8 cellular contexts compared by ENCODE assay signal in the genomic region with DNA sequence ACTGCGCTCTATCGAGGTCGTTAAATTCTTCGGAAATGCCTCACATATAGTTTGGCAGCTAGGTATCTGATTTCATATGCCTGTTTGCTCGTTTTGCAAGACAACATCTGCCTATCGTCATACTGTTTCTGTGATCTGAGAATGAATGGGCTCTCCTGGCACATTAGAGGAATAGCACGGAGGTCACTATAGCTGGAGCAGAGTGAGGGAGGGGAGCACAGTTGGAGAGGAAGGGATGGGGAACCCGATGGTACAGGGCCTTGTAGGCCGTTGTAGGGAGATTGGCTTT. TPM values are rescaled to one million over a fixed set of nuclear protein-coding genes. Genes with fewer than 3 reads are reported as not detected.
DNase-seq lines count a peak whose midpoint lies in the region; ATAC-seq lines count a peak whose summit lies in the region.

No MANE protein-coding gene starts in this region.

- no peaks in the 10 kb centered on the region for H3K27me3 ChIP-seq in iPS-20b (ENCODE audit: insufficient read depth, low read length)
- peaks cover 0 to 11% (median 5%) of the 10 kb centered on the region in 5 donors for H3K27me3 ChIP-seq in subcutaneous abdominal adipose tissue (ENCODE audit: control insufficient read depth in 5 of 5, insufficient read depth in 4 of 5, low read length in 5 of 5)

- DNase-seq in T-helper 1 cell: no peak
- no peak for DNase-seq in activated naive CD4-positive, alpha-beta T cell treated with anti-CD3 and anti-CD28 coated beads, Interleukin-2, amount 50 U/mL, for 72 hours (ENCODE audit: low spot score in 2 of 2)
- no peak for DNase-seq in AG08396 (ENCODE audit: low spot score)
- DNase-seq in NCI-H2171 (lab: John Stamatoyannopoulos, UW): no peak

- H3K27me3 Mint-ChIP-seq in T-helper 1 cell treated with Interleukin-12 subunit alpha and Interleukin-12 subunit beta and Interleukin-4 antibody, amounts not matched to agents 30 μg/mL and 1 μg/mL, for 36 hours (ENCODE audit: low read depth): no peaks in the 10 kb centered on the region

- no peaks in the 10 kb centered on the region for H3K9me3 ChIP-seq in iPS-20b (ENCODE audit: insufficient read depth, low read depth, low read length)
- H3K9me3 ChIP-seq in subcutaneous abdominal adipose tissue (ENCODE audit: control insufficient read depth in 5 of 5, low read length in 5 of 5): no peaks in the 10 kb centered on the region

- H3K27ac ChIP-seq in iPS-20b (ENCODE audit: low read length) (no peak overlapping the region), subcutaneous abdominal adipose tissue (ENCODE audit: low read depth, low read length) (peak overlapping the region; percentile 85)

- H3K36me3 ChIP-seq in iPS-20b (ENCODE audit: insufficient read depth, low read depth, low read length): peaks cover 15% of the 10 kb centered on the region; the same call in 1 of the 2 replicates
- H3K36me3 ChIP-seq in subcutaneous abdominal adipose tissue (ENCODE audit: control insufficient read depth in 5 of 5, insufficient read depth in 5 of 5, low read length in 5 of 5): peaks cover 0 to 4% (median 1%) of the 10 kb centered on the region in 5 donors

- H3K27ac Mint-ChIP-seq in T-helper 1 cell treated with Interleukin-12 subunit alpha and Interleukin-12 subunit beta and Interleukin-4 antibody, amounts not matched to agents 30 μg/mL and 1 μg/mL, for 36 hours: peak overlapping the region; percentile 94
- peak overlapping the region; percentile 97 to 99 for H3K27ac Mint-ChIP-seq in activated naive CD4-positive, alpha-beta T cell treated with anti-CD3 and anti-CD28 coated beads, Interleukin-2, amount 50 U/mL, for 72 hours

- ATAC-seq in activated naive CD4-positive, alpha-beta T cell treated with anti-CD3 and anti-CD28 coated beads, Interleukin-2, amount 50 U/mL, for 72 hours: no peak
- no peak for ATAC-seq in GM19452 (IDR thresholded peaks at IDR 0.05; ENCODE audit: unreplicated experiment)

- no peaks in the 10 kb centered on the region for H3K9me3 Mint-ChIP-seq in T-helper 1 cell treated with Interleukin-12 subunit alpha and Interleukin-12 subunit beta and Interleukin-4 antibody, amounts not matched to agents 30 μg/mL and 1 μg/mL, for 36 hours
- no peaks in the 10 kb centered on the region for H3K9me3 Mint-ChIP-seq in activated naive CD4-positive, alpha-beta T cell treated with anti-CD3 and anti-CD28 coated beads, Interleukin-2, amount 50 U/mL, for 72 hours

- H3K4me1 ChIP-seq in iPS-20b (ENCODE audit: insufficient read depth, low read length) (no peaks in the 10 kb centered on the region), subcutaneous abdominal adipose tissue (ENCODE audit: control insufficient read depth in 5 of 5, insufficient read depth in 5 of 5, low read length in 5 of 5) (peaks cover 2 to 39% (median 27%) of the 10 kb centered on the region in 5 donors)

- peak overlapping the region; percentile 94 for H3K4me3 Mint-ChIP-seq in T-helper 1 cell treated with Interleukin-12 subunit alpha and Interleukin-12 subunit beta and Interleukin-4 antibody, amounts not matched to agents 30 μg/mL and 1 μg/mL, for 36 hours

- peak overlapping the region; percentile 91 for H3K9ac ChIP-seq in iPS-20b (ENCODE audit: low read depth, low read length)
- H3K9ac ChIP-seq in subcutaneous abdominal adipose tissue (ENCODE audit: low read length in 5 of 5): peak overlapping the region; percentile 64 to 82 (median 71)

- H3K4me1 Mint-ChIP-seq in T-helper 1 cell treated with Interleukin-12 subunit alpha and Interleukin-12 subunit beta and Interleukin-4 antibody, amounts not matched to agents 30 μg/mL and 1 μg/mL, for 36 hours (ENCODE audit: low read depth): peaks cover 30% of the 10 kb centered on the region

- H3K4me3 ChIP-seq in iPS-20b (ENCODE audit: low read length) (peak overlapping the region; percentile 96), subcutaneous abdominal adipose tissue (ENCODE audit: low read depth in 1 of 5, low read length in 5 of 5) (peak overlapping the region; percentile 65 to 82 (median 76))

- H3K36me3 Mint-ChIP-seq in T-helper 1 cell treated with Interleukin-12 subunit alpha and Interleukin-12 subunit beta and Interleukin-4 antibody, amounts not matched to agents 30 μg/mL and 1 μg/mL, for 36 hours (ENCODE audit: low read depth): peaks cover 17% of the 10 kb centered on the region
- peaks cover 11 to 15% of the 10 kb centered on the region in 2 donors for H3K36me3 Mint-ChIP-seq in activated naive CD4-positive, alpha-beta T cell treated with anti-CD3 and anti-CD28 coated beads, Interleukin-2, amount 50 U/mL, for 72 hours

RNA-seq across cellular contexts. Expression of a gene that starts 0.6 kb away (rescaled TPM):
- 10 to 100 TPM; 34.2 to 35.0 TPM for total RNA-seq in activated naive CD4-positive, alpha-beta T cell treated with anti-CD3 and anti-CD28 coated beads, Interleukin-2, amount 50 U/mL, for 72 hours

RNA-seq across cellular contexts. Expression of a gene that starts 1.3 kb away (rescaled TPM):
- total RNA-seq in activated naive CD4-positive, alpha-beta T cell treated with anti-CD3 and anti-CD28 coated beads, Interleukin-2, amount 50 U/mL, for 72 hours: 10 to 100 TPM; 74.2 to 75.9 TPM

RNA-seq across cellular contexts. Expression of a gene that starts 31.9 kb away (rescaled TPM):
- 10 to 100 TPM; 27.7 to 32.7 TPM for total RNA-seq in activated naive CD4-positive, alpha-beta T cell treated with anti-CD3 and anti-CD28 coated beads, Interleukin-2, amount 50 U/mL, for 72 hours

RNA-seq across cellular contexts. Expression of a gene that starts 37.0 kb away (rescaled TPM):
- total RNA-seq in activated naive CD4-positive, alpha-beta T cell treated with anti-CD3 and anti-CD28 coated beads, Interleukin-2, amount 50 U/mL, for 72 hours: not detected

RNA-seq across cellular contexts. Expression of a gene that starts 57.5 kb away (rescaled TPM):
- 10 to 100 TPM in 1 of 2 donors, 1 to 10 TPM in 1; 9.8 to 15.6 TPM for total RNA-seq in activated naive CD4-positive, alpha-beta T cell treated with anti-CD3 and anti-CD28 coated beads, Interleukin-2, amount 50 U/mL, for 72 hours
